ENCODE assay signal across 12 cellular contexts in genomic region chr7:133016629-133017028, GRCh38.
A peak's percentile ranks its signal among the peaks of the same experiment; 100 is the strongest.
DNase-seq lines count a peak whose midpoint lies in the region; ATAC-seq and TF ChIP-seq lines count a peak whose summit lies in the region.
"Had no signal": no experiment of that assay in that cellular context is flagged by ENCODE, and none has a peak within 500 bp of the region (broad histone marks: within the 10 kb centered on the region; RNA-seq: fewer than 3 reads in every experiment).

No MANE protein-coding gene starts in this region.

- H3K27ac ChIP-seq in HEK293 (ENCODE audit: extremely low read depth, low read depth, low read length): no peak overlapping the region
- H3K27ac ChIP-seq in PC-3 (ENCODE audit: low read length): no peak overlapping the region
- H3K27ac ChIP-seq: A549 had no signal

- H4K20me1 ChIP-seq in PC-3 (ENCODE audit: low read length): no peaks in the 10 kb centered on the region

- peaks cover 23% of the 10 kb centered on the region for H3K79me2 ChIP-seq in PC-3 (ENCODE audit: low read length)

- no peaks in the 10 kb centered on the region; a peak in 1 of 3 replicates for H3K36me3 ChIP-seq in HEK293 (ENCODE audit: control insufficient read depth in 2 of 2, insufficient read depth in 1 of 2, low read length in 2 of 2)
- no peaks in the 10 kb centered on the region for H3K36me3 ChIP-seq in PC-3 (ENCODE audit: low read depth, low read length)

- DNase-seq in SK-MEL-5 (ENCODE audit: low read depth, low spot score) (peak; percentile 9), lung microvascular endothelial cell (ENCODE audit: low read depth in 2 of 2) (peak; percentile 29 to 50), UCSD-AML1 (lab: John Stamatoyannopoulos, UW; ENCODE audit: unreplicated experiment) (no peak), NCI-H82 treated with DMSO at 0.1 percent for 48 hours (lab: John Stamatoyannopoulos, UW; ENCODE audit: unreplicated experiment) (no peak), PC-3 (no peak), DMS153 (lab: John Stamatoyannopoulos, UW) (no peak)
- DNase-seq: CD8-positive, alpha-beta T cell; COR-L47; DND-41; GF-D8 had no signal

- TF ChIP-seq CTCF in HEK293 (tag by site-specific recombination; IDR thresholded peaks at IDR 0.05) (no peak), PC-3 (conservative IDR thresholded peaks at IDR 0.05; ENCODE audit: low read depth, low read length) (no peak)

- ATAC-seq in PC-3: no peak
- ATAC-seq: A549; CD8-positive, alpha-beta T cell had no signal

- no peaks in the 10 kb centered on the region for H3F3A ChIP-seq in PC-3 (ENCODE audit: low read length, unreplicated experiment)

- no peaks in the 10 kb centered on the region for H3K27me3 ChIP-seq in PC-3 (ENCODE audit: low read length)

- no peaks in the 10 kb centered on the region for H3K4me1 ChIP-seq in HEK293 (ENCODE audit: control insufficient read depth, insufficient read depth, low read length)
- no peaks in the 10 kb centered on the region for H3K4me1 ChIP-seq in PC-3 (ENCODE audit: insufficient read depth, low read length)
- H3K4me1 ChIP-seq: A549 had no signal

- H3K4me3 ChIP-seq in HEK293 (ENCODE audit: low read depth, low read length) (no peak overlapping the region), PC-3 (ENCODE audit: low read length) (no peak overlapping the region)
- H3K4me3 ChIP-seq: A549 had no signal

- H3K9me2 ChIP-seq in PC-3 (replicated peaks; ENCODE audit: low read length): no peaks in the 10 kb centered on the region

- H3K4me2 ChIP-seq in PC-3 (ENCODE audit: low read length): no peak overlapping the region
- H3K4me2 ChIP-seq: A549 had no signal

- POLR2A ChIA-PET in HEK293 (lab: Yijun Ruan, JAX) (no interaction called here), PC-3 (lab: Charles Lee; ENCODE audit: unreplicated experiment) (no interaction called here)

- CTCF ChIA-PET in HEK293 (lab: Yijun Ruan, JAX) (interaction anchor here (0.6 kb wide), 1 partner anchor 11 kb away, joined by 3 read pairs; no protein-coding TSS in a partner anchor), PC-3 (lab: Charles Lee) (no interaction called here)

- H2AFZ ChIP-seq in PC-3 (ENCODE audit: low read length): no peak overlapping the region

- H3K9me3 ChIP-seq in HEK293 (ENCODE audit: control insufficient read depth, insufficient read depth, low read depth, low read length) (no peaks in the 10 kb centered on the region), PC-3 (ENCODE audit: low read length) (no peaks in the 10 kb centered on the region)
- H3K9me3 ChIP-seq: A549 had no signal

- H3K9ac ChIP-seq in PC-3 (ENCODE audit: low read length): no peak overlapping the region

- intact Hi-C loops in PC-3 (cut with micrococcal nuclease): no loop called here

- BruUV-seq in PC-3 (replicated peaks; lab: Mats Ljungman, UMichigan): no TSS peak

- in situ Hi-C loops in SK-MEL-5 (cut with HindIII; ENCODE audit: low pct_unique_long_range_greater_than_20kb, low sequenced_read_pairs): no loop called here

TF ChIP-seq in HEK293, 187 proteins besides CTCF, POLR2A, EP300 and RAD21:
- TF ChIP-seq SCRT2 (tag by site-specific recombination; IDR thresholded peaks at IDR 0.05): peak; percentile 65; the same call in 1 of the 2 replicates
- TF ChIP-seq EGR2 (tag by site-specific recombination; IDR thresholded peaks at IDR 0.05; ENCODE audit: low read depth): no peak
TF ChIP-seq in HEK293: peak in this region for 1.

Comparison
In these comparisons a context has a peak if more than half of its experiments do, and no peak if none do; other contexts are left out.
1. DNase-seq: peak in SK-MEL-5 (single experiment) and lung microvascular endothelial cell (2 of 2); none in UCSD-AML1 (single experiment), NCI-H82 treated with DMSO at 0.1 percent for 48 hours (single experiment), PC-3 (single experiment) and DMS153 (single experiment).